24 cellular contexts compared by ENCODE assay signal in the genomic region with DNA sequence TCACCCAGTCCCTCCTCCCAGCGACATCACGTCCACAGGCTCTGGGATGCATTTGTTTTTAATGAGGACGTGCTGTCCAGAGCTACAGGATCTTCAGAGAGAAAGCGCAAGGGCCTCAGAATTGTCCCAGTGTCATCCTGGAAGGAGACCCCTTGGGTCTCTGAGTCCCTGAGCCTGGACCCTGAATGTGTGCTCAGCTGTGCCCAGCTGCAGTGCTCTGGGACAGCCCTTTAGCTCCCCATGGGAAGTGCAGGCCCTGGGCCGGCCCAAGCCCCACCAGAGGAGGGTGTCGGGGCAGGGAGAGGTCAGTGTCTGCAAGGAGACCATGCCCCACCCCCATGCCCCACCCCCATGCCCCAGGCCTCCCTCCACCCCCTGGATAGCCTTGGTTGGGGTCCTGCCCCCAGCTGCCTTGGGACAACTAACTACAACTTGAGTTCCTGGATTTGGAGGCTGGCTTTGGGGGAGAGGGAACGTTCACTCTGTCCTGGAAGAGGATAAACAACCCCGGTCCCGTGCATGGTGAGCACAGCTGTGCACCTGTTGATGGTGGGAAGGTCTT.
DNase-seq lines count a peak whose midpoint lies in the region; ATAC-seq and TF ChIP-seq lines count a peak whose summit lies in the region.
"Had no signal": no experiment of that assay in that cellular context is flagged by ENCODE, and none has a peak within 500 bp of the region (broad histone marks: within the 10 kb centered on the region; RNA-seq: fewer than 3 reads in every experiment).

No MANE protein-coding gene starts in this region.

- WGBS in heart right ventricle, 2 donors = 67 to 70% methylated on average over 9 of the region's 9 CpGs

- H3K9me3 ChIP-seq in heart right ventricle (no peaks in the 10 kb centered on the region), left ventricle myocardium inferior (replicated peaks) (no peaks in the 10 kb centered on the region)
- H3K9me3 ChIP-seq: ascending aorta; BLaER1 treated with 17β-estradiol and CSF1 and Interleukin-3, amounts not matched to agents 10 nM and 100 nM; Caco-2; uterus had no signal

- no peak for TF ChIP-seq CTCF in heart right ventricle (IDR thresholded peaks at IDR 0.05)
- TF ChIP-seq CTCF in left ventricle myocardium inferior (IDR thresholded peaks at IDR 0.05; ENCODE audit: borderline replicate concordance) = no peak

- intact Hi-C loops in heart right ventricle (cut with DNase I) (no loop called here), left cardiac atrium (cut with DNase I) (no loop called here), left ventricle myocardium inferior (cut with micrococcal nuclease) (no loop called here), sciatic nerve (cut with DNase I) (no loop called here)

- DNase-seq in heart right ventricle = no peak
- no peak for DNase-seq in left cardiac atrium
- DNase-seq in left ventricle myocardium inferior = no peak
- DNase-seq in sciatic nerve (ENCODE audit: low spot score) = peak; percentile 23
- no peak for DNase-seq in substantia nigra (lab: John Stamatoyannopoulos, UW)
- no peak for DNase-seq in retina
- no peak for DNase-seq in dermis blood vessel endothelial cell
- DNase-seq: activated B cell treated with CpG ODN at 0.5 μM for 24 hours; activated CD8-positive, alpha-beta T cell treated with anti-CD3 and anti-CD28 coated beads, Interleukin-2, amount 10 ng/mL, durations not matched to agents 7 days and 5 days; activated T-cell treated with anti-CD3 and anti-CD28 coated beads, Interleukin-2, amount 50 U/mL, for 72 hours; Caco-2; central memory CD4-positive, alpha-beta T cell; DMS79; glutamatergic neuron; left colon; midbrain; natural killer cell; NCI-H146; NCI-H446 treated with DMSO at 0.1 percent for 48 hours; T1000 had no signal

- peaks cover 0 to 33% (median 7%) of the 10 kb centered on the region in 9 donors for H3K4me1 ChIP-seq in heart right ventricle
- peaks cover 20% of the 10 kb centered on the region for H3K4me1 ChIP-seq in left ventricle myocardium inferior
- H3K4me1 ChIP-seq: BLaER1 treated with 17β-estradiol and CSF1 and Interleukin-3, amounts not matched to agents 10 nM and 100 nM; Caco-2; parathyroid adenoma; uterus had no signal

- H3K36me3 ChIP-seq in heart right ventricle (no peaks in the 10 kb centered on the region), left ventricle myocardium inferior (no peaks in the 10 kb centered on the region)
- H3K36me3 ChIP-seq: ascending aorta; BLaER1 treated with 17β-estradiol and CSF1 and Interleukin-3, amounts not matched to agents 10 nM and 100 nM; uterus had no signal

- peaks cover 0 to 19% (median 0%) of the 10 kb centered on the region in 7 donors for H3K27me3 ChIP-seq in heart right ventricle
- peaks cover 42% of the 10 kb centered on the region for H3K27me3 ChIP-seq in left ventricle myocardium inferior (ENCODE audit: low read depth)
- H3K27me3 ChIP-seq: ascending aorta, uterus had no signal

- peak in 1 of 8 donors; percentile 44 for ATAC-seq in heart right ventricle
- ATAC-seq in left cardiac atrium = no peak
- no peak for ATAC-seq in sciatic nerve
- ATAC-seq: activated CD8-positive, alpha-beta T cell treated with anti-CD3 and anti-CD28 coated beads, Interleukin-2, amount 10 ng/mL, durations not matched to agents 7 days and 5 days; activated T-cell treated with anti-CD3 and anti-CD28 coated beads, Interleukin-2, amount 50 U/mL, for 72 hours; left colon; natural killer cell had no signal

- no peak overlapping the region for H3K4me3 ChIP-seq in heart right ventricle
- no peak overlapping the region for H3K4me3 ChIP-seq in left ventricle myocardium inferior
- H3K4me3 ChIP-seq: ascending aorta; BLaER1 treated with 17β-estradiol and CSF1 and Interleukin-3, amounts not matched to agents 10 nM and 100 nM; uterus had no signal

- H3K27ac ChIP-seq in heart right ventricle = peak overlapping the region in 8 of 10 donors; percentile 34 to 80 (median 66)
- peak overlapping the region; percentile 85 for H3K27ac ChIP-seq in left ventricle myocardium inferior (replicated peaks)
- H3K27ac ChIP-seq in substantia nigra (ENCODE audit: low read depth, low read length, poor library complexity, severe bottlenecking) = no peak overlapping the region
- H3K27ac ChIP-seq: BLaER1 treated with 17β-estradiol and CSF1 and Interleukin-3, amounts not matched to agents 10 nM and 100 nM; parathyroid adenoma; uterus had no signal
